ENCODE assay signal across 25 cellular contexts in genomic region chr5:132681983-132682382, GRCh38. TPM values are rescaled to one million over a fixed set of nuclear protein-coding genes. Genes with fewer than 3 reads are reported as not detected.
"Had no signal": no experiment of that assay in that cellular context is flagged by ENCODE, and none has a peak within 500 bp of the region (broad histone marks: within the 10 kb centered on the region; RNA-seq: fewer than 3 reads in every experiment).

No MANE protein-coding gene starts in this region.

- H3K27ac ChIP-seq: heart left ventricle, ovary, testis, transverse colon had no signal

- H3K27ac Mint-ChIP-seq: dendritic cell treated with granulocyte-macrophage colony-stimulating factor and Interleukin-4, amounts not matched to agents 40 ng/mL and 50 ng/mL, for 4 days; natural killer cell; progenitor cell of endocrine pancreas; stimulated activated naive CD8-positive, alpha-beta T cell treated with anti-CD3 and anti-CD28 coated beads, Interleukin-15, amount 100 ng/mL, for 72 hours had no signal

- H3K4me3 ChIP-seq: heart left ventricle, mucosa of descending colon, ovary, testis, transverse colon had no signal

- ATAC-seq: heart left ventricle; mucosa of descending colon; natural killer cell; right cardiac atrium; stimulated activated naive CD8-positive, alpha-beta T cell treated with anti-CD3 and anti-CD28 coated beads, Interleukin-15, amount 100 ng/mL, for 72 hours had no signal

- H3K36me3 Mint-ChIP-seq: natural killer cell; stimulated activated memory B cell treated with anti-CD40 and anti-IgM and Interleukin-4, amounts not matched to agents 10 μg/mL and 1 μg/mL and 100 μg/mL, for 72 hours had no signal

- DNase-seq: erythroblast; heart left ventricle; hippocampal formation; kidney glomerular epithelial cell; mammary epithelial cell; mucosa of descending colon; natural killer cell; ovary; right cardiac atrium; small intestine; stimulated activated CD4-positive, alpha-beta T cell treated with anti-CD3 and anti-CD28 coated beads, Interleukin-4, amount 100 ng/mL, for 24 hours; stimulated activated naive CD8-positive, alpha-beta T cell treated with anti-CD3 and anti-CD28 coated beads, Interleukin-15, amount 100 ng/mL, for 72 hours; testis; transverse colon had no signal

- H3K4me1 ChIP-seq: testis had no signal

- H3K36me3 ChIP-seq: heart left ventricle, ovary, transverse colon had no signal

- H3K9me3 Mint-ChIP-seq: central memory CD8-positive, alpha-beta T cell; dendritic cell treated with granulocyte-macrophage colony-stimulating factor and Interleukin-4, amounts not matched to agents 40 ng/mL and 50 ng/mL, for 4 days; natural killer cell; neural crest cell; stimulated activated memory B cell treated with anti-CD40 and anti-IgM and Interleukin-4, amounts not matched to agents 10 μg/mL and 1 μg/mL and 100 μg/mL, for 72 hours; stimulated activated naive CD8-positive, alpha-beta T cell treated with anti-CD3 and anti-CD28 coated beads, Interleukin-15, amount 100 ng/mL, for 72 hours had no signal

- H3K9me3 ChIP-seq: heart left ventricle, mucosa of descending colon, ovary, testis, transverse colon had no signal

- H3K4me3 Mint-ChIP-seq: central memory CD8-positive, alpha-beta T cell; dendritic cell treated with granulocyte-macrophage colony-stimulating factor and Interleukin-4, amounts not matched to agents 40 ng/mL and 50 ng/mL, for 4 days; natural killer cell; neural crest cell; stimulated activated memory B cell treated with anti-CD40 and anti-IgM and Interleukin-4, amounts not matched to agents 10 μg/mL and 1 μg/mL and 100 μg/mL, for 72 hours; stimulated activated naive CD8-positive, alpha-beta T cell treated with anti-CD3 and anti-CD28 coated beads, Interleukin-15, amount 100 ng/mL, for 72 hours had no signal

- H3K27me3 ChIP-seq: heart left ventricle, ovary, testis, transverse colon had no signal

- H3K4me1 Mint-ChIP-seq: neural crest cell had no signal

- H3K27me3 Mint-ChIP-seq: central memory CD8-positive, alpha-beta T cell; dendritic cell treated with granulocyte-macrophage colony-stimulating factor and Interleukin-4, amounts not matched to agents 40 ng/mL and 50 ng/mL, for 4 days; progenitor cell of endocrine pancreas; stimulated activated memory B cell treated with anti-CD40 and anti-IgM and Interleukin-4, amounts not matched to agents 10 μg/mL and 1 μg/mL and 100 μg/mL, for 72 hours; stimulated activated naive CD8-positive, alpha-beta T cell treated with anti-CD3 and anti-CD28 coated beads, Interleukin-15, amount 100 ng/mL, for 72 hours had no signal

RNA-seq across cellular contexts. Expression of gene IL4, which starts 8.2 kb away (rescaled TPM):
- total RNA-seq: fibroblast of lung, frontal cortex, glomerular endothelial cell, heart left ventricle, lower leg skin, mammary epithelial cell, mucosa of descending colon, neural crest cell, ovary, progenitor cell of endocrine pancreas, right cardiac atrium, subcutaneous adipose tissue, testis, transverse colon, ureter had no signal

RNA-seq across cellular contexts. Expression of gene IL13, which starts 24.0 kb away (rescaled TPM):
- total RNA-seq: fibroblast of lung, frontal cortex, glomerular endothelial cell, lower leg skin, mammary epithelial cell, mucosa of descending colon, neural crest cell, ovary, progenitor cell of endocrine pancreas, right cardiac atrium, transverse colon, ureter had no signal
